16 cellular contexts compared by ENCODE assay signal in the genomic region with DNA sequence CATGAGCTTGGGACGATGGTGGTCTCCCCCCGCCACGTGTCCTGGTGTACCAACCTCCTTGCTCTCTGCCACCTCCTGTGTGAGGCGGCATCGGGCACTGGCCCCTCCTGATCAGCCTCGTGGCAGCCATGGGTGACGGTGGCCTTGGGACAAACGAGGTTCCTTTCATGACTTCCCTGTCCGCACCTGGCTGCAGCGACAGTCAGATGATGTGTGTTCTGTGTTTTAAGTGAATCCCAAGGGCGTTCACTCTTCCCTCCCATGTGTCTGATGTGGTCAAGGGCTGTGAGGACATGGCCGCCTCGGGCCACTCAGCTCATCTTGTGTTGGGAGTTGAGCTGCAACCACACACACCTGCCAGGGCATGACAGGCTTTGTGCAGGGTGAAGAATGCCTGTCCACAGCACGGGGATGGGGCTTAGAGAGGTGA.
"Had no signal": no experiment of that assay in that cellular context is flagged by ENCODE, and none has a peak within 500 bp of the region (broad histone marks: within the 10 kb centered on the region; RNA-seq: fewer than 3 reads in every experiment).

No MANE protein-coding gene starts in this region.

- H3K27me3 ChIP-seq: ascending aorta, gastrocnemius medialis, thyroid gland had no signal

- DNase-seq: activated CD4-positive, alpha-beta T cell treated with anti-CD3 and anti-CD28 coated beads for 48 hours; activated CD8-positive, alpha-beta memory T cell treated with anti-CD3 and anti-CD28 coated beads, Interleukin-2, amount 50 U/mL, for 48 hours; activated CD8-positive, alpha-beta T cell treated with anti-CD3 and anti-CD28 coated beads, Interleukin-2, amount 10 ng/mL, durations not matched to agents 7 days and 5 days; activated naive CD8-positive, alpha-beta T cell treated with anti-CD3 and anti-CD28 coated beads, Interleukin-2, amount 10 ng/mL, durations not matched to agents 7 days and 5 days; central memory CD4-positive, alpha-beta T cell; cortex of kidney; effector memory CD4-positive, alpha-beta T cell; gastrocnemius medialis; hippocampal formation; natural killer cell; T-cell; WERI-Rb-1 had no signal

- H3K27ac ChIP-seq: ascending aorta, gastrocnemius medialis, WERI-Rb-1 had no signal

- H3K4me3 ChIP-seq: ascending aorta, gastrocnemius medialis, lung, skin epidermis, thyroid gland had no signal

- H3K36me3 ChIP-seq: ascending aorta, gastrocnemius medialis, thyroid gland had no signal

- H3K4me1 ChIP-seq: ascending aorta had no signal

- H3K9me3 ChIP-seq: ascending aorta, gastrocnemius medialis, thyroid gland had no signal

- ATAC-seq: activated CD8-positive, alpha-beta T cell treated with anti-CD3 and anti-CD28 coated beads, Interleukin-2, amount 10 ng/mL, durations not matched to agents 7 days and 5 days; gastrocnemius medialis; natural killer cell; T-cell had no signal
